Comparison of ENCODE assay signal across 17 cellular contexts in the genomic region with DNA sequence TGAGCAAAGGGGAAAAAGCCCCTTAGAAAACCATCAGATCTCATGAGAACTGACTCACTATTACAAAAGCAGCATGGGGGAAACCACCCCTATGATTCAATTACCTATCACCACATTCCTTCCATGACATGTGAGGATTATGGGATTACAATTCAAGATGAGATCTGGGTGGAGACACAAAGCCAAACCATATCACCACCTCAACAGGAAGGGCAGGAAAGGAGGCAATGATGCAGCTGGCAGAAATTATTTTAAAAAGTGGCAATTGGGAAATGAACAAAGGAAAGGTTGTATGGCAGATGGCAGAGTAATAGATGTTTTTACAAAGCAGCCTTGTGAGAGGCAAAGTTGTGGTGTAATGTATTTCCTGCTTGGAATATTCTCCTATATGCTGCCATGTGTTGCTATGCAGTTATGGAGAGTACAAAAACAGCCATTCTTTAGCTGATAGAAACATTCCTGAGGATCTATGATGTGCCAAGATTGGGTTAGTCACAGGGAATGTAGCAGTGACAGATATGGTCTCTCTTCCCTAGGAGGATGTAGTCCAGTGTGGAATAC.
DNase-seq lines count a peak whose midpoint lies in the region; ATAC-seq lines count a peak whose summit lies in the region.
"Had no signal": no experiment of that assay in that cellular context is flagged by ENCODE, and none has a peak within 500 bp of the region (broad histone marks: within the 10 kb centered on the region; RNA-seq: fewer than 3 reads in every experiment).

No MANE protein-coding gene starts in this region.

- H3K4me3 ChIP-seq in mesendoderm (ENCODE audit: low read length) (no peak overlapping the region), Karpas-422 (ENCODE audit: low read length) (no peak overlapping the region)
- H3K4me3 ChIP-seq: colonic mucosa, gastroesophageal sphincter, SJSA1, tibial nerve had no signal

- H3K27ac ChIP-seq in mesendoderm (ENCODE audit: low read depth, low read length), result no peak overlapping the region
- no peak overlapping the region for H3K27ac ChIP-seq in Karpas-422 (ENCODE audit: low read length)
- H3K27ac ChIP-seq: colonic mucosa, gastroesophageal sphincter, SJSA1, tibial nerve had no signal

- no peak overlapping the region for H2AK5ac ChIP-seq in mesendoderm (ENCODE audit: low read length)

- H4K8ac ChIP-seq in mesendoderm (ENCODE audit: low read depth, low read length), result no peak overlapping the region

- H3K27me3 ChIP-seq in mesendoderm (ENCODE audit: insufficient read depth, low read length, poor library complexity) (no peaks in the 10 kb centered on the region), Karpas-422 (ENCODE audit: low read length) (peaks cover 2% of the 10 kb centered on the region)
- H3K27me3 ChIP-seq: BE2C, colonic mucosa, gastroesophageal sphincter, SJSA1, tibial nerve had no signal

- no peak overlapping the region for H3K18ac ChIP-seq in mesendoderm (ENCODE audit: low read length)

- H3K36me3 ChIP-seq in mesendoderm (ENCODE audit: control insufficient read depth, insufficient read depth, low read length) (no peaks in the 10 kb centered on the region), Karpas-422 (ENCODE audit: insufficient read depth, low read length) (no peaks in the 10 kb centered on the region)
- H3K36me3 ChIP-seq: BE2C, colonic mucosa, gastroesophageal sphincter, SJSA1, tibial nerve had no signal

- no peak overlapping the region for H2BK120ac ChIP-seq in mesendoderm (ENCODE audit: low read depth, low read length)

- ATAC-seq in stimulated activated naive CD8-positive, alpha-beta T cell treated with anti-CD3 and anti-CD28 coated beads, Interleukin-15, Interleukin-2, amounts not matched to agents 100 U/mL and 50 U/mL, for 24 hours, result no peak
- ATAC-seq: activated CD8-positive, alpha-beta memory T cell treated with anti-CD3 and anti-CD28 coated beads, Interleukin-2, amount 10 ng/mL, durations not matched to agents 7 days and 5 days; gastroesophageal sphincter had no signal

- no peak overlapping the region for H3K4ac ChIP-seq in mesendoderm (ENCODE audit: low read depth, low read length)

- DNase-seq in COLO829 (ENCODE audit: low spot score) (peak; percentile 87), RPMI7951 (ENCODE audit: low read depth) (peak; percentile 70), dedifferentiated amniotic fluid mesenchymal stem cell (ENCODE audit: extremely low spot score) (peak; percentile 52), mesendoderm (peak; percentile 45), DMS153 treated with DMSO at 0.1 percent for 48 hours (lab: John Stamatoyannopoulos, UW; ENCODE audit: unreplicated experiment) (no peak), hippocampal formation (lab: John Stamatoyannopoulos, UW) (no peak), Karpas-422 (no peak)
- DNase-seq in stimulated activated naive CD8-positive, alpha-beta T cell treated with anti-CD3 and anti-CD28 coated beads, Interleukin-15, Interleukin-2, amounts not matched to agents 100 U/mL and 50 U/mL, for 24 hours, result no peak
- DNase-seq: activated CD8-positive, alpha-beta memory T cell treated with anti-CD3 and anti-CD28 coated beads, Interleukin-2, amount 10 ng/mL, durations not matched to agents 7 days and 5 days; BE2C; colonic mucosa; DMS79; NCI-H2029; NCI-H774 had no signal

- H4K5ac ChIP-seq in mesendoderm (ENCODE audit: low read length), result no peak overlapping the region

- H3K79me2 ChIP-seq in mesendoderm (ENCODE audit: control insufficient read depth, insufficient read depth, low read length) (no peaks in the 10 kb centered on the region), Karpas-422 (ENCODE audit: low read length) (no peaks in the 10 kb centered on the region)

- H3K23ac ChIP-seq in mesendoderm (ENCODE audit: low read length), result no peak overlapping the region

- H3K4me1 ChIP-seq in mesendoderm (ENCODE audit: control insufficient read depth, low read depth, low read length) (no peaks in the 10 kb centered on the region), Karpas-422 (ENCODE audit: low read length) (no peaks in the 10 kb centered on the region)
- H3K4me1 ChIP-seq: BE2C, colonic mucosa, gastroesophageal sphincter, SJSA1, tibial nerve had no signal

- no peaks in the 10 kb centered on the region for H3K79me1 ChIP-seq in mesendoderm (ENCODE audit: low read length)

- no peak overlapping the region for H2BK5ac ChIP-seq in mesendoderm (ENCODE audit: low read length)

- H3K56ac ChIP-seq in mesendoderm (ENCODE audit: low read length), result no peak overlapping the region

- H3K4me2 ChIP-seq in mesendoderm (ENCODE audit: low read length) (no peak overlapping the region), Karpas-422 (ENCODE audit: low read depth, low read length, poor library complexity, severe bottlenecking) (no peak overlapping the region)

- no peaks in the 10 kb centered on the region for H4K20me1 ChIP-seq in Karpas-422 (ENCODE audit: insufficient read depth, low read depth, low read length)

- no peak overlapping the region for H2BK15ac ChIP-seq in mesendoderm (replicated peaks; ENCODE audit: low read depth)

- H3K9me2 ChIP-seq in Karpas-422 (replicated peaks; ENCODE audit: insufficient read depth, low read length), result no peaks in the 10 kb centered on the region

- H3K9me3 ChIP-seq in Karpas-422 (ENCODE audit: low read length), result no peaks in the 10 kb centered on the region
- H3K9me3 ChIP-seq: BE2C, colonic mucosa, SJSA1 had no signal

- no peak overlapping the region for H2AFZ ChIP-seq in Karpas-422 (ENCODE audit: low read length)

- H3K9ac ChIP-seq in mesendoderm (ENCODE audit: low read length) (no peak overlapping the region), Karpas-422 (ENCODE audit: low read length) (no peak overlapping the region)

Comparison
In these comparisons a context has a peak if more than half of its experiments do, and no peak if none do; other contexts are left out.
1. DNase-seq: peak in COLO829 (single experiment), RPMI7951 (single experiment), dedifferentiated amniotic fluid mesenchymal stem cell (single experiment) and mesendoderm (single experiment); none in DMS153 treated with DMSO at 0.1 percent for 48 hours (single experiment), stimulated activated naive CD8-positive, alpha-beta T cell treated with anti-CD3 and anti-CD28 coated beads, Interleukin-15, Interleukin-2, amounts not matched to agents 100 U/mL and 50 U/mL, for 24 hours (single experiment), hippocampal formation (0 of 2) and Karpas-422 (single experiment).